25 cellular contexts compared by ENCODE assay signal in genomic region chr22:50608996-50609395, GRCh38. TPM values are rescaled to one million over a fixed set of nuclear protein-coding genes. Genes with fewer than 3 reads are reported as not detected.
"Had no signal": no experiment of that assay in that cellular context is flagged by ENCODE, and none has a peak within 500 bp of the region (broad histone marks: within the 10 kb centered on the region; RNA-seq: fewer than 3 reads in every experiment).

No MANE protein-coding gene starts in this region.

- H3K9me3 ChIP-seq: SJSA1 had no signal

- H3K4me3 ChIP-seq: K562, SJSA1, SK-N-MC had no signal

- DNase-seq: Kasumi-1, MV-4-11, NCI-H1048, NCI-H1105, NCI-H1417, NCI-H1436 treated with DMSO at 0.1 percent for 48 hours, NCI-H1694, NCI-H187 treated with DMSO at 0.1 percent for 48 hours, NCI-H2029 treated with DMSO at 0.1 percent for 48 hours, NCI-H2107, NCI-H2227 treated with DMSO at 0.1 percent for 48 hours, NCI-H524, NCI-H69, NCI-H774, Right ventricle myocardium superior, RPMI8226, SIG-M5 had no signal

- H3K4me3 Mint-ChIP-seq: IgD-negative memory B cell had no signal

- H3K36me3 Mint-ChIP-seq: IgD-negative memory B cell had no signal

- H3K4me1 ChIP-seq: SJSA1 had no signal

- H3K36me3 ChIP-seq: SJSA1 had no signal

- H3K27ac ChIP-seq: KMS-11, SJSA1, SK-N-MC had no signal

- H3K27ac Mint-ChIP-seq: IgD-negative memory B cell had no signal

RNA-seq across cellular contexts. Expression of gene MAPK8IP2, which starts 8.4 kb away (rescaled TPM):
- polyA plus RNA-seq: IgD-negative memory B cell had no signal

RNA-seq across cellular contexts. Expression of gene SYCE3, which starts 46.3 kb away (rescaled TPM):
- total RNA-seq: HepG2, HT1080, K562, M059J, Right ventricle myocardium superior, SJSA1 had no signal
- polyA plus RNA-seq: HepG2, IgD-negative memory B cell had no signal
